In the genomic region with DNA sequence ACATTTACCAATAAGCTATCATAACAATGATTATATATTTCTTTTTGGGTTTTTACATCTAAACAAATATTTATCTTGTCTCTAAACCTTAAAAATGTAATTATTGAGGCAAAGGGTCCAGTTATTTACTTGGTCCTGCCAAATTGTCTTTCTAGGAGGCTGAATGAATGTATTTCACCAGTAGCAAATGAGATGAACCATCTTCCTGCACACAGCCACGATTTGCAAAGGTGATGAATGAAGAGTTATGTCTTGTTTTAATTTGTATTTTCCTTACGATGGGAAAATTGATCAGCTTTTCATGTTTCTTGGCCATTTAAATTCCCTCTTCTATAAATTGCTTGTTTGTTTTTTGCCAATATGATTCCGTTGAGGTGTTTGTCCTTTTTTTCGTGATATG, we compare ENCODE assay signal across 1 cellular context.
TF ChIP-seq lines count a peak whose summit lies in the region.

No MANE protein-coding gene starts in this region.

TF ChIP-seq in K562, 482 proteins besides CTCF, POLR2A, EP300 and RAD21 (continued from another document):
- no peak for TF ChIP-seq CBX1 (IDR thresholded peaks at IDR 0.05; ENCODE audit: low read depth)
